9 cellular contexts compared by ENCODE assay signal in the genomic region with DNA sequence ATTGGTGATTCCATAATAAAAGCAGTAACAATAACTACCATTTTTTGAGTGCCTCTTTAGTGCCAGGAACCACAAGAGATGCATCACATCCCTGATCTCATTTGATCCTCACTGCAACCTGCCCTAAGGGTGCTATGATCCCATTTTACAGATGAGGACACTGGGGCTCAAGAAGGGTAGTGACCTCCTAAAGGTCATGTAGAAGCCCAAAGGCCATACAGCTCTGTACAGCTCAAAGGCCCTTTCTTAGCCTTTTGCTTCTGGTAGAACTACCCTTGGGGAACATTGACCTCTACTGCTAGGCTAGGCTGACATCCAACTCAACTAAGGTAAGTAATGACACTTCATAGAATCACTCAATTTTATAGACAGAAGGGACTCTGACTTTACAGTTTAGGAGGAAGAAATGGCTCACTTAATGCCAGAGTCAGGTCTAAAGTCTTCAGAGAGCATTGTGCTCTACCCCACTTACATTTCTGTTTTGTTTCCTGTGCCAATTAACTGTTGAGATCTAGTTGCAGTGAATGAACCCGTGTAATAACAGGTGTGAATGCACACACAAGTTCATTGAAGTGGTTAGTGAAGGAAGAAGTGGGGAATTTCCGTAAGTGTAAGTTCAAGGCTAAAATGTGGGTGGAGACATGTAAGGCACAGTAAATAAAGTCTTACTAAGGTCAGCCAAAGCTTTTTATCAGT. TPM values are rescaled to one million over a fixed set of nuclear protein-coding genes. Genes with fewer than 3 reads are reported as not detected.
A peak's percentile ranks its signal among the peaks of the same experiment; 100 is the strongest.
DNase-seq lines count a peak whose midpoint lies in the region; ATAC-seq and TF ChIP-seq lines count a peak whose summit lies in the region.
"Had no signal": no experiment of that assay in that cellular context is flagged by ENCODE, and none has a peak within 500 bp of the region (broad histone marks: within the 10 kb centered on the region; RNA-seq: fewer than 3 reads in every experiment).

No MANE protein-coding gene starts in this region.

- TF ChIP-seq CTCF in body of pancreas (IDR thresholded peaks at IDR 0.05) (no peak), natural killer cell (IDR thresholded peaks at IDR 0.05) (no peak), GM13977 (IDR thresholded peaks at IDR 0.05; ENCODE audit: extremely low read depth, insufficient read depth, missing control alignments) (no peak)

- 15 to 18% methylated on average over 2 of the region's 2 CpGs for WGBS in body of pancreas, 2 donors

- H3K27me3 Mint-ChIP-seq in CD8-positive, alpha-beta memory T cell: no peaks in the 10 kb centered on the region
- H3K27me3 Mint-ChIP-seq in natural killer cell (ENCODE audit: low read depth in 2 of 2): no peaks in the 10 kb centered on the region

- H3K4me3 Mint-ChIP-seq in CD8-positive, alpha-beta memory T cell: peak overlapping the region in 6 of 7 donors; percentile 1 to 63 (median 40)
- H3K4me3 Mint-ChIP-seq in natural killer cell: no peak overlapping the region

- POLR2A ChIA-PET in CD8-positive, alpha-beta memory T cell (lab: Charles Lee): interaction anchor here (2.3 kb wide), 1 partner anchor 11 kb away, joined by 5 read pairs; a partner anchor contains a TSS

- no peaks in the 10 kb centered on the region for H3K9me3 ChIP-seq in CD8-positive, alpha-beta memory T cell (ENCODE audit: low read length)
- H3K9me3 ChIP-seq in body of pancreas: no peaks in the 10 kb centered on the region

- ATAC-seq in body of pancreas (no peak), natural killer cell (peak; percentile 66 to 72 (median 72))

- H3K4me1 Mint-ChIP-seq in CD8-positive, alpha-beta memory T cell: peaks cover 33 to 61% (median 60%) of the 10 kb centered on the region in 3 donors
- H3K4me1 Mint-ChIP-seq in natural killer cell: peaks cover 25 to 32% of the 10 kb centered on the region in 2 donors

- H3K4me3 ChIP-seq in CD8-positive, alpha-beta memory T cell (ENCODE audit: low read length): no peak overlapping the region
- no peak overlapping the region for H3K4me3 ChIP-seq in body of pancreas

- CTCF ChIA-PET in CD8-positive, alpha-beta memory T cell (lab: Charles Lee): interaction anchor here (0.5 to 1.4 kb wide), 2 partner anchors 10 to 23 kb away, joined by 3 read pairs; no protein-coding TSS in a partner anchor

- H3K27ac Mint-ChIP-seq in CD8-positive, alpha-beta memory T cell: peak overlapping the region; percentile 35 to 91 (median 83)
- H3K27ac Mint-ChIP-seq in natural killer cell: peak overlapping the region; percentile 39 to 83

- TF ChIP-seq POLR2A in body of pancreas (IDR thresholded peaks at IDR 0.05): no peak

- H3K36me3 Mint-ChIP-seq in CD8-positive, alpha-beta memory T cell: peaks cover 15 to 73% (median 20%) of the 10 kb centered on the region in 3 donors
- H3K36me3 Mint-ChIP-seq in natural killer cell: peaks cover 18% of the 10 kb centered on the region

- no peaks in the 10 kb centered on the region for H3K9me3 Mint-ChIP-seq in CD8-positive, alpha-beta memory T cell
- H3K9me3 Mint-ChIP-seq in natural killer cell: no peaks in the 10 kb centered on the region

- in situ Hi-C loops in GM13977 (cut with MboI; ENCODE audit: low pct_unique_long_range_greater_than_20kb, low sequenced_read_pairs, unreplicated experiment): no loop called here

- peaks cover 36% of the 10 kb centered on the region for H3K4me1 ChIP-seq in CD8-positive, alpha-beta memory T cell (ENCODE audit: insufficient read depth, low read length)
- H3K4me1 ChIP-seq in body of pancreas: peaks cover 13% of the 10 kb centered on the region

- peak in 2 of 5 donors; percentile 59 to 60 for DNase-seq in CD8-positive, alpha-beta memory T cell
- DNase-seq in NAMALWA (ENCODE audit: low spot score) (peak; percentile 52), body of pancreas (no peak), natural killer cell (no peak), NCI-H774 (lab: John Stamatoyannopoulos, UW) (no peak), NOMO-1 treated with DMSO at 0.1 percent for 48 hours (lab: John Stamatoyannopoulos, UW; ENCODE audit: unreplicated experiment) (no peak), GM13977 (ENCODE audit: low spot score) (no peak)
- no peak for DNase-seq in effector CD8-positive, alpha-beta T cell (lab: John Stamatoyannopoulos, UW)
- DNase-seq: erythroblast had no signal

- H3K36me3 ChIP-seq in CD8-positive, alpha-beta memory T cell (ENCODE audit: insufficient read depth, low read length): peaks cover 8% of the 10 kb centered on the region
- peaks cover 0 to 4% of the 10 kb centered on the region in 2 donors for H3K36me3 ChIP-seq in body of pancreas (replicated peaks in 1 of 2; ENCODE audit: insufficient read depth in 1 of 2, low read depth in 2 of 2)

- no peaks in the 10 kb centered on the region for H3K27me3 ChIP-seq in CD8-positive, alpha-beta memory T cell (ENCODE audit: insufficient read depth, low read length, poor library complexity, severe bottlenecking)
- no peaks in the 10 kb centered on the region for H3K27me3 ChIP-seq in body of pancreas

- peak overlapping the region; percentile 14 for H3K27ac ChIP-seq in CD8-positive, alpha-beta memory T cell (ENCODE audit: low read depth, low read length)
- peak overlapping the region in 3 of 4 donors; percentile 14 to 33 (median 22) for H3K27ac ChIP-seq in body of pancreas

- intact Hi-C loops in body of pancreas (cut with DNase I): no loop called here
- intact Hi-C loops in natural killer cell (cut with micrococcal nuclease): no loop called here

RNA-seq across cellular contexts. Expression of a gene that starts 10.7 kb away (rescaled TPM):
- total RNA-seq in CD8-positive, alpha-beta memory T cell: 10 to 100 TPM; 11.5 to 12.0 TPM
- polyA plus RNA-seq in CD8-positive, alpha-beta memory T cell: 7.7 TPM
- total RNA-seq in body of pancreas (10 to 100 TPM in 1 of 2 donors, 1 to 10 TPM in 1; 5.9 to 11.2 TPM), natural killer cell (10 to 100 TPM; 54.5 to 68.7 (median 58.8) TPM)

Comparison
In these comparisons a context has a peak if more than half of its experiments do, and no peak if none do; other contexts are left out.
1. RNA of a gene that starts 10.7 kb away (total RNA-seq): 54.5 to 68.7 TPM in natural killer cell; 11.5 to 12.0 TPM in CD8-positive, alpha-beta memory T cell and 5.9 to 11.2 TPM in body of pancreas; every median in the first group is over 4 times any median in the second.